ENCODE assay signal across 23 cellular contexts in genomic region chr10:57320416-57320815, GRCh38.
A peak's percentile ranks its signal among the peaks of the same experiment; 100 is the strongest.
DNase-seq lines count a peak whose midpoint lies in the region; ATAC-seq and TF ChIP-seq lines count a peak whose summit lies in the region.
"Had no signal": no experiment of that assay in that cellular context is flagged by ENCODE, and none has a peak within 500 bp of the region (broad histone marks: within the 10 kb centered on the region; RNA-seq: fewer than 3 reads in every experiment).

No MANE protein-coding gene starts in this region.

- DNase-seq in A172 (ENCODE audit: low spot score) (peak; percentile 43), NCI-H146 (lab: John Stamatoyannopoulos, UW) (peak; percentile 78), RKO (ENCODE audit: low spot score) (peak; percentile 14), astrocyte of the spinal cord (ENCODE audit: low read depth, low spot score) (peak; percentile 21), NCI-H187 (lab: John Stamatoyannopoulos, UW) (no peak), NCI-H2171 treated with DMSO at 0.1 percent for 48 hours (lab: John Stamatoyannopoulos, UW) (no peak)
- no peak for DNase-seq in activated CD4-positive, alpha-beta T cell treated with anti-CD3 and anti-CD28 coated beads, Interleukin-2, amount 10 ng/mL, durations not matched to agents 7 days and 5 days
- DNase-seq: ACHN; AML-193; BE2C; CD4-positive, alpha-beta T cell; CD8-positive, alpha-beta memory T cell; DMS 273 treated with DMSO at 0.1 percent for 48 hours; DMS79; EL; GDM1; GM23248; H9 had no signal

- ATAC-seq in GM21447 (IDR thresholded peaks at IDR 0.05; ENCODE audit: unreplicated experiment): no peak
- ATAC-seq: A549, HCT116 had no signal

- no peaks in the 10 kb centered on the region for H3K36me3 Mint-ChIP-seq in activated CD4-positive, alpha-beta T cell treated with anti-CD3 and anti-CD28 coated beads, Interleukin-2, amount 10 ng/mL, durations not matched to agents 7 days and 5 days (ENCODE audit: low read depth)
- H3K36me3 Mint-ChIP-seq: CD14-positive monocyte; CD8-positive, alpha-beta memory T cell had no signal

- no peaks in the 10 kb centered on the region for H3K4me1 Mint-ChIP-seq in activated CD4-positive, alpha-beta T cell treated with anti-CD3 and anti-CD28 coated beads, Interleukin-2, amount 10 ng/mL, durations not matched to agents 7 days and 5 days
- H3K4me1 Mint-ChIP-seq: CD14-positive monocyte; CD8-positive, alpha-beta memory T cell had no signal

- no peak overlapping the region for H3K27ac Mint-ChIP-seq in activated CD4-positive, alpha-beta T cell treated with anti-CD3 and anti-CD28 coated beads, Interleukin-2, amount 10 ng/mL, durations not matched to agents 7 days and 5 days
- H3K27ac Mint-ChIP-seq: CD14-positive monocyte; CD4-positive, alpha-beta T cell; H9 had no signal

- CTCF ChIA-PET in activated CD4-positive, alpha-beta T cell treated with anti-CD3 and anti-CD28 coated beads, Interleukin-2, amount 10 ng/mL, durations not matched to agents 7 days and 5 days (lab: Charles Lee): interaction anchor here (0.7 kb wide), 1 partner anchor 516 kb away, joined by 3 read pairs; no protein-coding TSS in a partner anchor

- peaks cover 4% of the 10 kb centered on the region for H3K9me3 Mint-ChIP-seq in activated CD4-positive, alpha-beta T cell treated with anti-CD3 and anti-CD28 coated beads, Interleukin-2, amount 10 ng/mL, durations not matched to agents 7 days and 5 days
- H3K9me3 Mint-ChIP-seq: CD4-positive, alpha-beta T cell; H9 had no signal

- no peak for TF ChIP-seq CTCF in astrocyte of the spinal cord (IDR thresholded peaks at IDR 0.05; ENCODE audit: low read depth, low read length)

- no peak overlapping the region for H3K4me3 Mint-ChIP-seq in activated CD4-positive, alpha-beta T cell treated with anti-CD3 and anti-CD28 coated beads, Interleukin-2, amount 10 ng/mL, durations not matched to agents 7 days and 5 days
- H3K4me3 Mint-ChIP-seq: CD14-positive monocyte; CD4-positive, alpha-beta T cell; CD8-positive, alpha-beta memory T cell; H9 had no signal

- H3K27me3 Mint-ChIP-seq in activated CD4-positive, alpha-beta T cell treated with anti-CD3 and anti-CD28 coated beads, Interleukin-2, amount 10 ng/mL, durations not matched to agents 7 days and 5 days: no peaks in the 10 kb centered on the region
- H3K27me3 Mint-ChIP-seq: CD4-positive, alpha-beta T cell; CD8-positive, alpha-beta memory T cell had no signal

- in situ Hi-C loops in astrocyte of the spinal cord (cut with HindIII; ENCODE audit: low sequenced_read_pairs): no loop called here

- POLR2A ChIA-PET in activated CD4-positive, alpha-beta T cell treated with anti-CD3 and anti-CD28 coated beads, Interleukin-2, amount 10 ng/mL, durations not matched to agents 7 days and 5 days (lab: Charles Lee): no interaction called here

- no peak overlapping the region for H3K4me3 ChIP-seq in astrocyte of the spinal cord (ENCODE audit: low read depth, low read length)
- H3K4me3 ChIP-seq: A549; BLaER1 treated with 17β-estradiol and CSF1 and Interleukin-3, amounts not matched to agents 10 nM and 100 nM; GM23248 had no signal

Comparison
In these comparisons a context has a peak if more than half of its experiments do, and no peak if none do; other contexts are left out.
1. DNase-seq: peak in A172 (single experiment), NCI-H146 (single experiment), RKO (single experiment) and astrocyte of the spinal cord (single experiment); none in activated CD4-positive, alpha-beta T cell treated with anti-CD3 and anti-CD28 coated beads, Interleukin-2, amount 10 ng/mL, durations not matched to agents 7 days and 5 days (single experiment), NCI-H187 (0 of 2) and NCI-H2171 treated with DMSO at 0.1 percent for 48 hours (single experiment).